ENCODE assay signal across 15 cellular contexts in genomic region chr2:65122313-65122712, GRCh38. TPM values are rescaled to one million over a fixed set of nuclear protein-coding genes. Genes with fewer than 3 reads are reported as not detected.
DNase-seq lines count a peak whose midpoint lies in the region; ATAC-seq and TF ChIP-seq lines count a peak whose summit lies in the region.
"Had no signal": no experiment of that assay in that cellular context is flagged by ENCODE, and none has a peak within 500 bp of the region (broad histone marks: within the 10 kb centered on the region; RNA-seq: fewer than 3 reads in every experiment).

No MANE protein-coding gene starts in this region.

- H3K36me3 Mint-ChIP-seq in CD14-positive monocyte (peaks cover 5 to 37% of the 10 kb centered on the region in 2 donors), T-helper 17 cell (ENCODE audit: low read depth) (no peaks in the 10 kb centered on the region)
- H3K36me3 Mint-ChIP-seq in CD4-positive, alpha-beta T cell (ENCODE audit: low read depth), result peaks cover 29% of the 10 kb centered on the region
- peaks cover 0 to 4% (median 0%) of the 10 kb centered on the region in 5 donors for H3K36me3 Mint-ChIP-seq in naive thymus-derived CD4-positive, alpha-beta T cell

- H3K27ac ChIP-seq in CD4-positive, alpha-beta T cell (ENCODE audit: low read depth, low read length), result no peak overlapping the region
- H3K27ac ChIP-seq in naive thymus-derived CD4-positive, alpha-beta T cell (ENCODE audit: low read depth, low read length), result no peak overlapping the region
- H3K27ac ChIP-seq: A549 had no signal

- H3K27ac Mint-ChIP-seq in CD14-positive monocyte (peak overlapping the region in 4 of 7 donors; percentile 7 to 85 (median 59)), T-helper 17 cell (peak overlapping the region; percentile 78)
- no peak overlapping the region for H3K27ac Mint-ChIP-seq in CD4-positive, alpha-beta T cell
- peak overlapping the region in 2 of 9 donors; percentile 25 to 49 for H3K27ac Mint-ChIP-seq in naive thymus-derived CD4-positive, alpha-beta T cell
- H3K27ac Mint-ChIP-seq: HFFc6 had no signal

- peaks cover 30 to 31% of the 10 kb centered on the region in 2 donors for H3K4me1 ChIP-seq in naive thymus-derived CD4-positive, alpha-beta T cell (ENCODE audit: control insufficient read depth in 2 of 2, insufficient read depth in 2 of 2, low read length in 2 of 2)

- no peak for TF ChIP-seq CTCF in CD14-positive monocyte (IDR thresholded peaks at IDR 0.05)
- TF ChIP-seq CTCF in CD4-positive, alpha-beta T cell (IDR thresholded peaks at IDR 0.05), result no peak

- DNase-seq in CD14-positive monocyte (ENCODE audit: low spot score), result no peak
- DNase-seq in CD4-positive, alpha-beta T cell, result no peak
- no peak for DNase-seq in T-helper 17 cell
- no peak for DNase-seq in naive thymus-derived CD4-positive, alpha-beta T cell
- DNase-seq in cerebellum (ENCODE audit: low spot score), result no peak
- DNase-seq in posterior cingulate gyrus, result no peak
- DNase-seq: DMS79, HCEC 1CT, HFFc6, Kasumi-1, KBM-7 had no signal

- peaks cover 0 to 1% (median 0%) of the 10 kb centered on the region in 7 donors for H3K9me3 Mint-ChIP-seq in CD14-positive monocyte
- H3K9me3 Mint-ChIP-seq in CD4-positive, alpha-beta T cell, result no peaks in the 10 kb centered on the region
- no peaks in the 10 kb centered on the region for H3K9me3 Mint-ChIP-seq in naive thymus-derived CD4-positive, alpha-beta T cell
- H3K9me3 Mint-ChIP-seq: HFFc6 had no signal

- CTCF ChIA-PET in CD4-positive, alpha-beta T cell (lab: Charles Lee), result interaction anchor here (0.6 to 1.0 kb wide), 3 partner anchors 8 to 206 kb away, joined by 3 to 4 read pairs (median 4); partner anchors contain the start of gene RAB1A
- CTCF ChIA-PET in naive thymus-derived CD4-positive, alpha-beta T cell (lab: Charles Lee), result interaction anchor here (0.7 to 0.9 kb wide), 2 partner anchors 60 to 1278 kb away, joined by 3 to 5 read pairs; no protein-coding TSS in a partner anchor

- no peaks in the 10 kb centered on the region for H3K36me3 ChIP-seq in naive thymus-derived CD4-positive, alpha-beta T cell (ENCODE audit: control insufficient read depth in 2 of 3, insufficient read depth in 3 of 3, low read length in 3 of 3)

- POLR2A ChIA-PET in CD4-positive, alpha-beta T cell (lab: Charles Lee), result no interaction called here
- POLR2A ChIA-PET in naive thymus-derived CD4-positive, alpha-beta T cell (lab: Charles Lee), result interaction anchor here (0.8 kb wide), 1 partner anchor 41 kb away, joined by 3 read pairs; no protein-coding TSS in a partner anchor

- intact Hi-C loops in CD14-positive monocyte (cut with micrococcal nuclease) (loop anchor here in 1 of 2 donors (5.0 kb wide), 1 partner anchor 40 kb away; no protein-coding TSS in a partner anchor), posterior cingulate gyrus (cut with DNase I) (no loop called here)
- intact Hi-C loops in CD4-positive, alpha-beta T cell (cut with DNase I, micrococcal nuclease), result no loop called here
- intact Hi-C loops in naive thymus-derived CD4-positive, alpha-beta T cell (cut with micrococcal nuclease), result no loop called here

- no peaks in the 10 kb centered on the region for H3K27me3 ChIP-seq in CD4-positive, alpha-beta T cell (ENCODE audit: control insufficient read depth, insufficient read depth, low read length)
- no peaks in the 10 kb centered on the region for H3K27me3 ChIP-seq in naive thymus-derived CD4-positive, alpha-beta T cell (ENCODE audit: control insufficient read depth in 2 of 2, insufficient read depth in 2 of 2, low read length in 2 of 2)

- no peak overlapping the region for H3K4me3 Mint-ChIP-seq in CD14-positive monocyte
- peak overlapping the region; percentile 25 for H3K4me3 Mint-ChIP-seq in CD4-positive, alpha-beta T cell
- H3K4me3 Mint-ChIP-seq in T-helper 17 cell, result no peak overlapping the region
- peak overlapping the region in 5 of 10 donors; percentile 23 to 70 (median 49) for H3K4me3 Mint-ChIP-seq in naive thymus-derived CD4-positive, alpha-beta T cell
- H3K4me3 Mint-ChIP-seq: HFFc6 had no signal

- H3K9me3 ChIP-seq in CD4-positive, alpha-beta T cell (ENCODE audit: control insufficient read depth, low read length), result no peaks in the 10 kb centered on the region
- no peaks in the 10 kb centered on the region for H3K9me3 ChIP-seq in T-helper 17 cell (ENCODE audit: control insufficient read depth, low read length, poor library complexity, severe bottlenecking)
- no peaks in the 10 kb centered on the region for H3K9me3 ChIP-seq in naive thymus-derived CD4-positive, alpha-beta T cell (ENCODE audit: control insufficient read depth in 2 of 3, low read length in 3 of 3)
- H3K9me3 ChIP-seq: A549 had no signal

- no peak overlapping the region for H3K4me3 ChIP-seq in naive thymus-derived CD4-positive, alpha-beta T cell (ENCODE audit: low read length)
- H3K4me3 ChIP-seq: A549, GM12878 had no signal

- ATAC-seq in CD4-positive, alpha-beta T cell (ENCODE audit: poor library complexity), result no peak
- peak; percentile 12 for ATAC-seq in T-helper 17 cell
- peak; percentile 19 for ATAC-seq in naive thymus-derived CD4-positive, alpha-beta T cell
- no peak for ATAC-seq in GM18868 (IDR thresholded peaks at IDR 0.05; ENCODE audit: unreplicated experiment)
- ATAC-seq in HG02642 (IDR thresholded peaks at IDR 0.05; ENCODE audit: poor library complexity, unreplicated experiment), result no peak
- ATAC-seq: A549, GM12878 had no signal

- H3K27me3 Mint-ChIP-seq in CD14-positive monocyte (ENCODE audit: low read depth in 3 of 3) (peaks cover 0 to 2% (median 0%) of the 10 kb centered on the region in 3 donors), T-helper 17 cell (no peaks in the 10 kb centered on the region)
- no peaks in the 10 kb centered on the region for H3K27me3 Mint-ChIP-seq in CD4-positive, alpha-beta T cell
- no peaks in the 10 kb centered on the region for H3K27me3 Mint-ChIP-seq in naive thymus-derived CD4-positive, alpha-beta T cell

- H3K4me1 Mint-ChIP-seq in CD14-positive monocyte (peaks cover 58% of the 10 kb centered on the region), T-helper 17 cell (peaks cover 36% of the 10 kb centered on the region)
- H3K4me1 Mint-ChIP-seq in CD4-positive, alpha-beta T cell (ENCODE audit: low read depth), result peaks cover 76% of the 10 kb centered on the region
- H3K4me1 Mint-ChIP-seq in naive thymus-derived CD4-positive, alpha-beta T cell, result peaks cover 41 to 89% (median 70%) of the 10 kb centered on the region in 7 donors

RNA-seq across cellular contexts. Expression of gene RAB1A, which starts 7.6 kb away (rescaled TPM):
- 100 to 1,000 TPM; 110 to 124 TPM for polyA plus RNA-seq in CD14-positive monocyte
- total RNA-seq in CD4-positive, alpha-beta T cell, result 10 to 100 TPM; 85.3 to 87.6 TPM
- total RNA-seq in T-helper 17 cell, result 10 to 100 TPM; 65.2 to 78.1 TPM
- 10 to 100 TPM; 48.8 to 78.6 (median 65.8) TPM for total RNA-seq in naive thymus-derived CD4-positive, alpha-beta T cell
- polyA plus RNA-seq in naive thymus-derived CD4-positive, alpha-beta T cell, result 10 to 100 TPM; 53.6 to 61.4 TPM
- 75.6 TPM for total RNA-seq in cerebellum

Comparison
In these comparisons a context has a peak if more than half of its experiments do, and no peak if none do; other contexts are left out.
1. ATAC-seq: peak in T-helper 17 cell (single experiment) and naive thymus-derived CD4-positive, alpha-beta T cell (single experiment); none in CD4-positive, alpha-beta T cell (single experiment), GM18868 (single experiment) and HG02642 (single experiment).